ENCODE assay signal across 16 cellular contexts in genomic region chr10:106440767-106441166, GRCh38.
DNase-seq lines count a peak whose midpoint lies in the region; ATAC-seq and TF ChIP-seq lines count a peak whose summit lies in the region.
"Had no signal": no experiment of that assay in that cellular context is flagged by ENCODE, and none has a peak within 500 bp of the region (broad histone marks: within the 10 kb centered on the region; RNA-seq: fewer than 3 reads in every experiment).

No MANE protein-coding gene starts in this region.

- H3K9me3 ChIP-seq in upper lobe of right lung, result no peaks in the 10 kb centered on the region
- H3K9me3 ChIP-seq: BLaER1 treated with 17β-estradiol and CSF1 and Interleukin-3, amounts not matched to agents 10 nM and 100 nM; HAP-1 had no signal

- no peak overlapping the region for H3K4me3 ChIP-seq in epithelial cell of esophagus (ENCODE audit: low read length)
- H3K4me3 ChIP-seq in upper lobe of right lung, result no peak overlapping the region
- H3K4me3 ChIP-seq: BLaER1 treated with 17β-estradiol and CSF1 and Interleukin-3, amounts not matched to agents 10 nM and 100 nM; HAP-1 had no signal

- no peaks in the 10 kb centered on the region for H3K36me3 ChIP-seq in upper lobe of right lung
- H3K36me3 ChIP-seq: BLaER1 treated with 17β-estradiol and CSF1 and Interleukin-3, amounts not matched to agents 10 nM and 100 nM; HAP-1 had no signal

- TF ChIP-seq CTCF in RWPE1 (conservative IDR thresholded peaks at IDR 0.05; ENCODE audit: low read depth), result no peak
- no peak for TF ChIP-seq CTCF in epithelial cell of esophagus (IDR thresholded peaks at IDR 0.05; ENCODE audit: insufficient read depth, low read depth, low read length, missing control alignments)
- no peak for TF ChIP-seq CTCF in foreskin keratinocyte (conservative IDR thresholded peaks at IDR 0.05)
- no peak for TF ChIP-seq CTCF in upper lobe of right lung (IDR thresholded peaks at IDR 0.05)

- H3K27ac ChIP-seq in RWPE1 (no peak overlapping the region), foreskin keratinocyte (peak overlapping the region; percentile 99), upper lobe of right lung (no peak overlapping the region)
- H3K27ac ChIP-seq: BLaER1 treated with 17β-estradiol and CSF1 and Interleukin-3, amounts not matched to agents 10 nM and 100 nM had no signal

- no peak for TF ChIP-seq POLR2A in GM18505 (IDR thresholded peaks at IDR 0.05; ENCODE audit: borderline replicate concordance, extremely low read depth, insufficient read depth, insufficient read length)

- intact Hi-C loops in upper lobe of right lung (cut with DNase I), result no loop called here

- ATAC-seq in foreskin keratinocyte, result peak; percentile 86
- no peak for ATAC-seq in GM21360 (IDR thresholded peaks at IDR 0.05; ENCODE audit: unreplicated experiment)
- ATAC-seq in GM18505 (IDR thresholded peaks at IDR 0.05; ENCODE audit: unreplicated experiment), result no peak
- no peak for ATAC-seq in upper lobe of right lung
- ATAC-seq: HepG2 had no signal

- H3K4me1 ChIP-seq in foreskin keratinocyte, result peaks cover 62% of the 10 kb centered on the region
- no peaks in the 10 kb centered on the region for H3K4me1 ChIP-seq in upper lobe of right lung
- H3K4me1 ChIP-seq: BLaER1 treated with 17β-estradiol and CSF1 and Interleukin-3, amounts not matched to agents 10 nM and 100 nM; HAP-1 had no signal

- H3K27me3 ChIP-seq in foreskin keratinocyte, result no peaks in the 10 kb centered on the region
- H3K27me3 ChIP-seq in upper lobe of right lung, result no peaks in the 10 kb centered on the region
- H3K27me3 ChIP-seq: BLaER1 treated with 17β-estradiol and CSF1 and Interleukin-3, amounts not matched to agents 10 nM and 100 nM had no signal

- CTCF ChIA-PET in RWPE1 (lab: Yijun Ruan, JAX), result interaction anchor here (0.6 kb wide), 1 partner anchor 164 kb away, joined by 3 read pairs; no protein-coding TSS in a partner anchor

- DNase-seq in AG08395 (ENCODE audit: low spot score) (peak; percentile 3), RWPE1 (ENCODE audit: low spot score) (peak; percentile 92), epithelial cell of esophagus (ENCODE audit: low read depth) (peak; percentile 95), foreskin keratinocyte (peak; percentile 99 to 100), NCI-H526 treated with DMSO at 0.1 percent for 48 hours (lab: John Stamatoyannopoulos, UW) (no peak), upper lobe of right lung (no peak)
- DNase-seq: 8988T; CD4-positive, CD25-positive, alpha-beta regulatory T cell; DMS53; GF-D8; GOT3 had no signal

- POLR2A ChIA-PET in RWPE1 (lab: Yijun Ruan, JAX; ENCODE audit: low non-redundant PET), result no interaction called here

Comparison
In these comparisons a context has a peak if more than half of its experiments do, and no peak if none do; other contexts are left out.
1. DNase-seq: peak in AG08395 (single experiment), RWPE1 (single experiment), epithelial cell of esophagus (single experiment) and foreskin keratinocyte (2 of 2); none in NCI-H526 treated with DMSO at 0.1 percent for 48 hours (single experiment) and upper lobe of right lung (single experiment).